ENCODE assay signal across 16 cellular contexts in the genomic region with DNA sequence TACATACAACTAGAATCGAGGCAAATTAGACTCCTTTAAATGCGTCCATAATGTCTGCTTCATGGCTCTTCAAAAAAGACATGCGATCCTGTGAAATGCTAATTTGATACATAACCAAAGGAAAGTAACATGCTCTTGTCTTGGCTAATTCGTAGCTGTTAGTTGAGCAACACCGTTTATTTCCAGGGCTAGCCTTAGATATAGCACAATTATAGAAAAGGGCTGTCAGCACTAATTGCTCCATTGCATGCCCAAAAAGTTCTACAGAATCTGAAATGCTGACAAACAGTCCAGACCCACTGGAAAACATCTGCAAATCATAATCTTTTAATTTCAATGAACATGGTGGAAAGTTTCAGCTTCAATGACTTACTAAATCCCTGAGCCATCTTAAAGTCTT. TPM values are rescaled to one million over a fixed set of nuclear protein-coding genes. Genes with fewer than 3 reads are reported as not detected.
DNase-seq lines count a peak whose midpoint lies in the region; ATAC-seq and TF ChIP-seq lines count a peak whose summit lies in the region.
"Had no signal": no experiment of that assay in that cellular context is flagged by ENCODE, and none has a peak within 500 bp of the region (broad histone marks: within the 10 kb centered on the region; RNA-seq: fewer than 3 reads in every experiment).

No MANE protein-coding gene starts in this region.

- intact Hi-C loops in Right ventricle myocardium superior (cut with DNase I): loop anchor here (10.0 kb wide), 1 partner anchor 325 kb away; no protein-coding TSS in a partner anchor

- no peak for ATAC-seq in GM23338
- ATAC-seq in stimulated activated naive CD8-positive, alpha-beta T cell treated with anti-CD3 and anti-CD28 coated beads, Interleukin-15, amount 100 ng/mL, for 72 hours: no peak
- no peak for ATAC-seq in Right ventricle myocardium superior (ENCODE audit: poor library complexity)
- ATAC-seq: GM12878, PC-3 had no signal

- H3K36me3 Mint-ChIP-seq in GM23338 (ENCODE audit: low read depth): no peaks in the 10 kb centered on the region

- no peak overlapping the region for H3K27ac Mint-ChIP-seq in GM23338
- H3K27ac Mint-ChIP-seq in stimulated activated naive CD8-positive, alpha-beta T cell treated with anti-CD3 and anti-CD28 coated beads, Interleukin-15, amount 100 ng/mL, for 72 hours: no peak overlapping the region

- H3K4me1 Mint-ChIP-seq in GM23338: peaks cover 7% of the 10 kb centered on the region; the same call in 2 of the 3 replicates
- H3K4me1 Mint-ChIP-seq in stimulated activated naive CD8-positive, alpha-beta T cell treated with anti-CD3 and anti-CD28 coated beads, Interleukin-15, amount 100 ng/mL, for 72 hours: no peaks in the 10 kb centered on the region

- no peaks in the 10 kb centered on the region for H3K79me2 ChIP-seq in GM23338 (replicated peaks; ENCODE audit: insufficient read depth)

- H3K9me3 ChIP-seq in SK-N-MC (ENCODE audit: low read depth, low read length): no peaks in the 10 kb centered on the region

- no peak overlapping the region for H3K9ac ChIP-seq in SK-N-MC (ENCODE audit: insufficient read length)

- no peaks in the 10 kb centered on the region for H3K9me3 Mint-ChIP-seq in GM23338
- H3K9me3 Mint-ChIP-seq in stimulated activated naive CD8-positive, alpha-beta T cell treated with anti-CD3 and anti-CD28 coated beads, Interleukin-15, amount 100 ng/mL, for 72 hours: no peaks in the 10 kb centered on the region

- no peak overlapping the region for H3K27ac ChIP-seq in GM23338 (ENCODE audit: low read depth)
- peak overlapping the region; percentile 64; the same call in 1 of the 2 replicates for H3K27ac ChIP-seq in SK-N-MC

- no peaks in the 10 kb centered on the region for H3K9me2 ChIP-seq in GM23338 (ENCODE audit: insufficient read depth)

- H3K27me3 ChIP-seq in GM23338 (ENCODE audit: insufficient read depth): no peaks in the 10 kb centered on the region

- H4K20me1 ChIP-seq in GM23338 (replicated peaks; ENCODE audit: insufficient read depth): no peaks in the 10 kb centered on the region

- DNase-seq in GM23338 (ENCODE audit: low spot score) (no peak), MV-4-11 (lab: John Stamatoyannopoulos, UW) (peak; percentile 88), SK-N-MC (ENCODE audit: low read depth, low spot score) (no peak), Right ventricle myocardium superior (no peak)
- no peak for DNase-seq in activated CD8-positive, alpha-beta memory T cell treated with anti-CD3 and anti-CD28 coated beads for 24 hours
- DNase-seq in activated CD4-positive, CD25-positive, alpha-beta regulatory T cell treated with anti-CD3 and anti-CD28 coated beads, Interleukin-2, amount 50 U/mL, for 72 hours: no peak
- DNase-seq in stimulated activated naive CD8-positive, alpha-beta T cell treated with anti-CD3 and anti-CD28 coated beads, Interleukin-15, amount 100 ng/mL, for 72 hours: no peak
- DNase-seq: C1 segment of cervical spinal cord, DND-41, GOT3, IMR-90, NCI-H146, NCI-H2081, NCI-H510A treated with DMSO at 0.1 percent for 48 hours, PC-3 had no signal

- peaks cover 3% of the 10 kb centered on the region for H3K27me3 Mint-ChIP-seq in GM23338 (ENCODE audit: insufficient read depth, low read depth, poor library complexity)
- no peaks in the 10 kb centered on the region for H3K27me3 Mint-ChIP-seq in stimulated activated naive CD8-positive, alpha-beta T cell treated with anti-CD3 and anti-CD28 coated beads, Interleukin-15, amount 100 ng/mL, for 72 hours

- no peaks in the 10 kb centered on the region for H3F3A ChIP-seq in GM23338 (replicated peaks; ENCODE audit: low read depth)

- H2AFZ ChIP-seq in GM23338: peak overlapping the region; percentile 14; the same call in 1 of the 2 replicates

- peaks cover 6% of the 10 kb centered on the region for H3K4me1 ChIP-seq in GM23338 (ENCODE audit: insufficient read depth)

- H3K4me3 Mint-ChIP-seq in GM23338: no peak overlapping the region
- H3K4me3 Mint-ChIP-seq in stimulated activated naive CD8-positive, alpha-beta T cell treated with anti-CD3 and anti-CD28 coated beads, Interleukin-15, amount 100 ng/mL, for 72 hours: no peak overlapping the region

- no peak for TF ChIP-seq CTCF in GM23338 (conservative IDR thresholded peaks at IDR 0.05; ENCODE audit: low read depth in 2 of 2)

- no peaks in the 10 kb centered on the region for H3K36me3 ChIP-seq in GM23338 (ENCODE audit: insufficient read depth)
- no peaks in the 10 kb centered on the region for H3K36me3 ChIP-seq in SK-N-MC (ENCODE audit: insufficient read depth, low read length)

- H3K4me2 ChIP-seq in GM23338: no peak overlapping the region

- H3K4me3 ChIP-seq in GM23338 (no peak overlapping the region), SK-N-MC (no peak overlapping the region)
- H3K4me3 ChIP-seq: GM12878 had no signal

TF ChIP-seq in GM23338, 12 proteins besides CTCF, POLR2A, EP300 and RAD21 (continues in another document):
- no peak for TF ChIP-seq STAT1 (IDR thresholded peaks at IDR 0.05; ENCODE audit: unreplicated experiment)
- TF ChIP-seq NANOG (IDR thresholded peaks at IDR 0.05; ENCODE audit: borderline replicate concordance): no peak
- no peak for TF ChIP-seq ZNF331 (CRISPR knock-in tag; IDR thresholded peaks at IDR 0.05; ENCODE audit: low read depth)
- TF ChIP-seq, protein P1, sequence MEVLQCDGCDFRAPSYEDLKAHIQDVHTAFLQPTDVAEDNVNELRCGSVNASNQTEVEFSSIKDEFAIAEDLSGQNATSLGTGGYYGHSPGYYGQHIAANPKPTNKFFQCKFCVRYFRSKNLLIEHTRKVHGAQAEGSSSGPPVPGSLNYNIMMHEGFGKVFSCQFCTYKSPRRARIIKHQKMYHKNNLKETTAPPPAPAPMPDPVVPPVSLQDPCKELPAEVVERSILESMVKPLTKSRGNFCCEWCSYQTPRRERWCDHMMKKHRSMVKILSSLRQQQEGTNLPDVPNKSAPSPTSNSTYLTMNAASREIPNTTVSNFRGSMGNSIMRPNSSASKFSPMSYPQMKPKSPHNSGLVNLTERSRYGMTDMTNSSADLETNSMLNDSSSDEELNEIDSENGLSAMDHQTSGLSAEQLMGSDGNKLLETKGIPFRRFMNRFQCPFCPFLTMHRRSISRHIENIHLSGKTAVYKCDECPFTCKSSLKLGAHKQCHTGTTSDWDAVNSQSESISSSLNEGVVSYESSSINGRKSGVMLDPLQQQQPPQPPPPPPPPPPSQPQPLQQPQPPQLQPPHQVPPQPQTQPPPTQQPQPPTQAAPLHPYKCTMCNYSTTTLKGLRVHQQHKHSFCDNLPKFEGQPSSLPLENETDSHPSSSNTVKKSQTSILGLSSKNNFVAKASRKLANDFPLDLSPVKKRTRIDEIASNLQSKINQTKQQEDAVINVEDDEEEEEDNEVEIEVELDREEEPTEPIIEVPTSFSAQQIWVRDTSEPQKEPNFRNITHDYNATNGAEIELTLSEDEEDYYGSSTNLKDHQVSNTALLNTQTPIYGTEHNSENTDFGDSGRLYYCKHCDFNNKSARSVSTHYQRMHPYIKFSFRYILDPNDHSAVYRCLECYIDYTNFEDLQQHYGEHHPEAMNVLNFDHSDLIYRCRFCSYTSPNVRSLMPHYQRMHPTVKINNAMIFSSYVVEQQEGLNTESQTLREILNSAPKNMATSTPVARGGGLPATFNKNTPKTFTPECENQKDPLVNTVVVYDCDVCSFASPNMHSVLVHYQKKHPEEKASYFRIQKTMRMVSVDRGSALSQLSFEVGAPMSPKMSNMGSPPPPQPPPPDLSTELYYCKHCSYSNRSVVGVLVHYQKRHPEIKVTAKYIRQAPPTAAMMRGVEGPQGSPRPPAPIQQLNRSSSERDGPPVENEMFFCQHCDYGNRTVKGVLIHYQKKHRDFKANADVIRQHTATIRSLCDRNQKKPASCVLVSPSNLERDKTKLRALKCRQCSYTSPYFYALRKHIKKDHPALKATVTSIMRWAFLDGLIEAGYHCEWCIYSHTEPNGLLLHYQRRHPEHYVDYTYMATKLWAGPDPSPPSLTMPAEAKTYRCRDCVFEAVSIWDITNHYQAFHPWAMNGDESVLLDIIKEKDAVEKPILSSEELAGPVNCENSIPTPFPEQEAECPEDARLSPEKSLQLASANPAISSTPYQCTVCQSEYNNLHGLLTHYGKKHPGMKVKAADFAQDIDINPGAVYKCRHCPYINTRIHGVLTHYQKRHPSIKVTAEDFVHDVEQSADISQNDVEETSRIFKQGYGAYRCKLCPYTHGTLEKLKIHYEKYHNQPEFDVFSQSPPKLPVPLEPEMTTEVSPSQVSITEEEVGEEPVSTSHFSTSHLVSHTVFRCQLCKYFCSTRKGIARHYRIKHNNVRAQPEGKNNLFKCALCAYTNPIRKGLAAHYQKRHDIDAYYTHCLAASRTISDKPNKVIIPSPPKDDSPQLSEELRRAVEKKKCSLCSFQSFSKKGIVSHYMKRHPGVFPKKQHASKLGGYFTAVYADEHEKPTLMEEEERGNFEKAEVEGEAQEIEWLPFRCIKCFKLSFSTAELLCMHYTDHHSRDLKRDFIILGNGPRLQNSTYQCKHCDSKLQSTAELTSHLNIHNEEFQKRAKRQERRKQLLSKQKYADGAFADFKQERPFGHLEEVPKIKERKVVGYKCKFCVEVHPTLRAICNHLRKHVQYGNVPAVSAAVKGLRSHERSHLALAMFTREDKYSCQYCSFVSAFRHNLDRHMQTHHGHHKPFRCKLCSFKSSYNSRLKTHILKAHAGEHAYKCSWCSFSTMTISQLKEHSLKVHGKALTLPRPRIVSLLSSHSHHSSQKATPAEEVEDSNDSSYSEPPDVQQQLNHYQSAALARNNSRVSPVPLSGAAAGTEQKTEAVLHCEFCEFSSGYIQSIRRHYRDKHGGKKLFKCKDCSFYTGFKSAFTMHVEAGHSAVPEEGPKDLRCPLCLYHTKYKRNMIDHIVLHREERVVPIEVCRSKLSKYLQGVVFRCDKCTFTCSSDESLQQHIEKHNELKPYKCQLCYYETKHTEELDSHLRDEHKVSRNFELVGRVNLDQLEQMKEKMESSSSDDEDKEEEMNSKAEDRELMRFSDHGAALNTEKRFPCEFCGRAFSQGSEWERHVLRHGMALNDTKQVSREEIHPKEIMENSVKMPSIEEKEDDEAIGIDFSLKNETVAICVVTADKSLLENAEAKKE (CRISPR knock-in tag; IDR thresholded peaks at IDR 0.05): no peak

RNA-seq across cellular contexts. Expression of gene NUDT7, which starts 43.0 kb away (rescaled TPM):
- total RNA-seq in GM23338 (2014; rRNA removed; shearing (Covaris generic)): 5.6 and 7.7 TPM in 2 replicates
- polyA plus RNA-seq in GM23338 (2016; fragmentation: Nextera tagmentation; extraction: Ambion mirVana): 10.9 and 14.3 TPM in 2 replicates
- 45.5 TPM for total RNA-seq in Right ventricle myocardium superior
- total RNA-seq: PC-3 had no signal
